Comparison of ENCODE assay signal across 16 cellular contexts in genomic region chr19:3590991-3591659, GRCh38. TPM values are rescaled to one million over a fixed set of nuclear protein-coding genes. Genes with fewer than 3 reads are reported as not detected.
DNase-seq lines count a peak whose midpoint lies in the region; ATAC-seq and TF ChIP-seq lines count a peak whose summit lies in the region.
"Had no signal": no experiment of that assay in that cellular context is flagged by ENCODE, and none has a peak within 500 bp of the region (broad histone marks: within the 10 kb centered on the region; RNA-seq: fewer than 3 reads in every experiment).

No MANE protein-coding gene starts in this region.

- no peak overlapping the region for H3K4me3 Mint-ChIP-seq in T-cell
- H3K4me3 Mint-ChIP-seq: CD4-positive, alpha-beta memory T cell had no signal

- H3K9me3 Mint-ChIP-seq in T-cell = no peaks in the 10 kb centered on the region
- H3K9me3 Mint-ChIP-seq: CD4-positive, alpha-beta memory T cell had no signal

- H3K27ac ChIP-seq in HEK293 (ENCODE audit: extremely low read depth, low read depth, low read length) (no peak overlapping the region), ascending aorta (peak overlapping the region; percentile 10 to 76), osteoblast (ENCODE audit: low read depth, low read length) (no peak overlapping the region)
- H3K27ac ChIP-seq: A549 had no signal

- H3K4me2 ChIP-seq in osteoblast (ENCODE audit: insufficient read depth, low read length) = no peak overlapping the region
- H3K4me2 ChIP-seq: A549 had no signal

- H3K27me3 Mint-ChIP-seq in T-cell = peaks cover 0 to 2% of the 10 kb centered on the region in 2 donors
- H3K27me3 Mint-ChIP-seq: CD4-positive, alpha-beta memory T cell had no signal

- H3K4me3 ChIP-seq in HEK293 (ENCODE audit: low read depth, low read length) = no peak overlapping the region
- H3K4me3 ChIP-seq in ascending aorta = no peak overlapping the region
- no peak overlapping the region for H3K4me3 ChIP-seq in osteoblast (ENCODE audit: insufficient read depth, low read length)
- H3K4me3 ChIP-seq: A549, HAP-1 had no signal

- H3K4me1 ChIP-seq in HEK293 (ENCODE audit: control insufficient read depth, insufficient read depth, low read length) = no peaks in the 10 kb centered on the region
- H3K4me1 ChIP-seq in ascending aorta = peaks cover 0 to 2% of the 10 kb centered on the region in 2 donors
- H3K4me1 ChIP-seq in osteoblast (ENCODE audit: insufficient read depth, low read length) = no peaks in the 10 kb centered on the region
- H3K4me1 ChIP-seq: Caco-2, HAP-1 had no signal

- intact Hi-C loops in ascending aorta (cut with DNase I) = no loop called here

- no peak overlapping the region for H2AFZ ChIP-seq in osteoblast (ENCODE audit: low read length)

- no peaks in the 10 kb centered on the region for H3K79me2 ChIP-seq in osteoblast (ENCODE audit: insufficient read depth, low read length)

- POLR2A ChIA-PET in HEK293 (lab: Yijun Ruan, JAX) = interaction anchor here (0.5 to 1.4 kb wide), 2 partner anchors 17 to 27 kb away, joined by 4 read pairs; no protein-coding TSS in a partner anchor
- POLR2A ChIA-PET in T-cell (lab: Charles Lee) = interaction anchor here in 1 of 2 donors (0.5 kb wide), 1 partner anchor 958 kb away, joined by 3 read pairs; no protein-coding TSS in a partner anchor

- no peaks in the 10 kb centered on the region for H3K9me3 ChIP-seq in HEK293 (ENCODE audit: control insufficient read depth, insufficient read depth, low read depth, low read length)
- H3K9me3 ChIP-seq in ascending aorta = no peaks in the 10 kb centered on the region
- no peaks in the 10 kb centered on the region for H3K9me3 ChIP-seq in osteoblast (ENCODE audit: low read depth, low read length)
- H3K9me3 ChIP-seq: HAP-1 had no signal

- no peaks in the 10 kb centered on the region for H4K20me1 ChIP-seq in osteoblast (ENCODE audit: insufficient read depth, low read length)

- no peaks in the 10 kb centered on the region for H3K36me3 Mint-ChIP-seq in T-cell
- H3K36me3 Mint-ChIP-seq: CD4-positive, alpha-beta memory T cell had no signal

- TF ChIP-seq CTCF in HEK293 (tag by site-specific recombination; IDR thresholded peaks at IDR 0.05) (no peak), ascending aorta (IDR thresholded peaks at IDR 0.05) (no peak), osteoblast (IDR thresholded peaks at IDR 0.05; ENCODE audit: extremely low read depth, low read depth, low read length) (no peak)

- H3K27ac Mint-ChIP-seq in T-cell = peak overlapping the region in 1 of 2 donors; percentile 6

- no peaks in the 10 kb centered on the region for H3K36me3 ChIP-seq in HEK293 (ENCODE audit: control insufficient read depth in 2 of 2, insufficient read depth in 1 of 2, low read length in 2 of 2)
- peaks cover 27 to 38% of the 10 kb centered on the region in 2 donors for H3K36me3 ChIP-seq in ascending aorta
- no peaks in the 10 kb centered on the region for H3K36me3 ChIP-seq in osteoblast (ENCODE audit: insufficient read depth, low read length)
- H3K36me3 ChIP-seq: HAP-1 had no signal

- no peaks in the 10 kb centered on the region for H3K4me1 Mint-ChIP-seq in T-cell
- H3K4me1 Mint-ChIP-seq: CD4-positive, alpha-beta memory T cell had no signal

- no peak for ATAC-seq in T-cell (replicated peaks in 1 of 4)
- ATAC-seq: A549 had no signal

- DNase-seq in ascending aorta (ENCODE audit: low spot score in 2 of 2) (no peak), osteoblast (ENCODE audit: insufficient read length, low spot score, missing footprints) (peak; percentile 87), T-cell (no peak)
- DNase-seq in activated T-cell treated with anti-CD3 and anti-CD28 coated beads, Interleukin-2, amount 50 U/mL, for 1 hour = no peak
- no peak for DNase-seq in stimulated activated CD4-positive, alpha-beta T cell treated with anti-CD3 and anti-CD28 coated beads, Interleukin-1b, Interleukin-23, amount 100 ng/mL, for 48 hours
- DNase-seq: 8988T; ACHN; C1 segment of cervical spinal cord; Caco-2; CD4-positive, alpha-beta memory T cell; DMS153; DND-41; GOT3 had no signal

- CTCF ChIA-PET in HEK293 (lab: Yijun Ruan, JAX) (no interaction called here), T-cell (lab: Charles Lee) (interaction anchor here (0.6 to 1.1 kb wide), 3 partner anchors 46 to 456 kb away, joined by 3 read pairs; no protein-coding TSS in a partner anchor)

- no peaks in the 10 kb centered on the region for H3K27me3 ChIP-seq in ascending aorta
- H3K27me3 ChIP-seq in osteoblast (ENCODE audit: insufficient read depth, low read length) = peaks cover 13% of the 10 kb centered on the region

TF ChIP-seq in HEK293, 187 proteins besides CTCF, POLR2A, EP300 and RAD21:
- TF ChIP-seq ZNF362 (tag by site-specific recombination; IDR thresholded peaks at IDR 0.05) = no peak
- peak; percentile 12; the same call in 1 of the 2 replicates for TF ChIP-seq ZBTB8A (tag by site-specific recombination; IDR thresholded peaks at IDR 0.05)
- no peak for TF ChIP-seq GLIS2 (tag by site-specific recombination; IDR thresholded peaks at IDR 0.05)
- TF ChIP-seq ZBTB6 (tag by site-specific recombination; IDR thresholded peaks at IDR 0.05) = peak; percentile 80; the same call in 1 of the 2 replicates
TF ChIP-seq in HEK293: peak in this region for 2.

RNA-seq across cellular contexts. Expression of gene GIPC3, which starts 5.8 kb away (rescaled TPM):
- total RNA-seq in ascending aorta = 6.1 TPM
- under 0.01 TPM in 1 of 2 replicates, not detected in the other for total RNA-seq in osteoblast
- total RNA-seq in T-cell = 1 to 10 TPM; 1.5 to 4.3 (median 2.7) TPM
- total RNA-seq: Caco-2 had no signal

RNA-seq across cellular contexts. Expression of gene TBXA2R, which starts 15.6 kb away (rescaled TPM):
- 37.8 TPM for total RNA-seq in ascending aorta
- total RNA-seq in osteoblast = 1.4 and 1.5 TPM in 2 replicates
- total RNA-seq in T-cell = 10 to 100 TPM in 1 of 5 donors, 1 to 10 TPM in 4; 2.4 to 11.2 (median 7.1) TPM

RNA-seq across cellular contexts. Expression of gene HMG20B, which starts 18.4 kb away (rescaled TPM):
- total RNA-seq in ascending aorta (149 TPM), osteoblast (57.2 and 65.9 TPM in 2 replicates), T-cell (10 to 100 TPM; 38.0 to 81.6 (median 74.7) TPM)

RNA-seq across cellular contexts. Expression of gene MFSD12, which starts 33.7 kb away (rescaled TPM):
- total RNA-seq in ascending aorta (133 TPM), osteoblast (92.5 and 104 TPM in 2 replicates), T-cell (100 to 1,000 TPM in 3 of 5 donors, 10 to 100 TPM in 2; 81.2 to 147 (median 141) TPM)

RNA-seq across cellular contexts. Expression of gene CACTIN, which starts 35.5 kb away (rescaled TPM):
- total RNA-seq in ascending aorta (57.6 TPM), osteoblast (17.4 and 19.9 TPM in 2 replicates), T-cell (10 to 100 TPM; 25.9 to 59.0 (median 55.8) TPM)

Comparison
In these comparisons a context has a peak if more than half of its experiments do, and no peak if none do; other contexts are left out.
1. H3K27ac ChIP-seq: peak in ascending aorta (2 of 2); none in HEK293 (single experiment) and osteoblast (single experiment).